9 cellular contexts compared by ENCODE assay signal in the genomic region with DNA sequence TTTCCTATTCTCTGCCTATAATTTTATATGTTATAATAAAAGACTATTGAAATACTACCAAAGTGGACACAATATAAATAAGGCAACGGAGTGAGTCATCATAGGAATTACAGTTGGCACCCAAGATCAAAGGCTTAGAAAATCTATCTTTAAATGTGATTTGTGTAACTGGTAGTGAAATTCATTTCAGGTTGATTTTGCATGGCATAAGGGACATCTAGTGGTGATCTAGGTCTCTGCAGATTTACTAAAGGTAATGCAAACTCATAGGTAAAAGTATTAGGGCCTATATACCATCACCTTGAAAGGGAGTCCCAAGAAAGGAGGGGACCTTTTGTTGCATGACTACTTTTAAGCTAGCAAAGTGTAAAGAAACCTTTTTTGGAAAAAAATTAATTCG.
DNase-seq lines count a peak whose midpoint lies in the region; ATAC-seq, FAIRE-seq and TF ChIP-seq lines count a peak whose summit lies in the region.
"Had no signal": no experiment of that assay in that cellular context is flagged by ENCODE, and none has a peak within 500 bp of the region (broad histone marks: within the 10 kb centered on the region; RNA-seq: fewer than 3 reads in every experiment).

No MANE protein-coding gene starts in this region.

- H3K4me3 ChIP-seq in pancreas: no peak overlapping the region
- H3K4me3 ChIP-seq: SJSA1 had no signal

- ATAC-seq in pancreas (peak in 3 of 4 donors; percentile 44 to 56 (median 53)), GM21360 (IDR thresholded peaks at IDR 0.05; ENCODE audit: unreplicated experiment) (no peak)

- no peaks in the 10 kb centered on the region for H3K36me3 ChIP-seq in pancreas
- H3K36me3 ChIP-seq: SJSA1 had no signal

- H3K27ac Mint-ChIP-seq in chondrocyte (ENCODE audit: unreplicated experiment): no peak overlapping the region

- peak; percentile 9 for FAIRE-seq in pancreas (lab: Jason Lieb, UNC)

- TF ChIP-seq CTCF in GM12874 (IDR thresholded peaks at IDR 0.05; ENCODE audit: insufficient read depth, low read depth, low read length): peak; percentile 48
- peak; percentile 83 for TF ChIP-seq CTCF in chondrocyte (IDR thresholded peaks at IDR 0.05)
- TF ChIP-seq CTCF in pancreas (IDR thresholded peaks at IDR 0.05): peak in 3 of 4 donors; percentile 0 to 28 (median 15)

- no peaks in the 10 kb centered on the region for H3K36me3 Mint-ChIP-seq in chondrocyte (ENCODE audit: low read depth)

- H3K9me3 Mint-ChIP-seq in chondrocyte (ENCODE audit: low read depth): no peaks in the 10 kb centered on the region

- no peaks in the 10 kb centered on the region for H3K9me3 ChIP-seq in pancreas
- H3K9me3 ChIP-seq: SJSA1 had no signal

- intact Hi-C loops in pancreas (cut with DNase I): no loop called here

- no peaks in the 10 kb centered on the region for H3K4me1 Mint-ChIP-seq in chondrocyte (ENCODE audit: low read depth)

- H3K27me3 ChIP-seq in pancreas: no peaks in the 10 kb centered on the region
- H3K27me3 ChIP-seq: SJSA1 had no signal

- peaks cover 19% of the 10 kb centered on the region for H3K27me3 Mint-ChIP-seq in chondrocyte (ENCODE audit: low read depth)

- no peak overlapping the region for H3K27ac ChIP-seq in pancreas
- H3K27ac ChIP-seq: SJSA1 had no signal

- WGBS in pancreas, 2 donors: 7 to 12% methylated on average over 2 of the region's 2 CpGs

- DNase-seq in NCI-H187 treated with DMSO at 0.1 percent for 48 hours (lab: John Stamatoyannopoulos, UW) (peak; percentile 14), chondrocyte (ENCODE audit: low spot score) (no peak), pancreas (no peak), COLO668 (lab: John Stamatoyannopoulos, UW; ENCODE audit: unreplicated experiment) (no peak)
- no peak for DNase-seq in activated CD4-positive, CD25-positive, alpha-beta regulatory T cell treated with anti-CD3 and anti-CD28 coated beads, Interleukin-2, amount 50 U/mL, for 72 hours
- no peak for DNase-seq in stimulated activated CD4-positive, alpha-beta T cell treated with anti-CD3 and anti-CD28 coated beads, Interleukin-2, amount 100 ng/mL, for 48 hours

- H3K4me1 ChIP-seq in pancreas: no peaks in the 10 kb centered on the region
- H3K4me1 ChIP-seq: SJSA1 had no signal

- no peak overlapping the region for H3K4me3 Mint-ChIP-seq in chondrocyte (ENCODE audit: unreplicated experiment)

Comparison
In these comparisons a context has a peak if more than half of its experiments do, and no peak if none do; other contexts are left out.
1. CTCF ChIP-seq: peak in every context shown above with its lines; median percentile 83 in chondrocyte; 48 in GM12874; 15 in pancreas.